ENCODE assay signal across 1 cellular context in genomic region chr17:76506408-76507328, GRCh38.
TF ChIP-seq lines count a peak whose summit lies in the region.

No MANE protein-coding gene starts in this region.

TF ChIP-seq in K562, 482 proteins besides CTCF, POLR2A, EP300 and RAD21 (continued from another document and continues in another):
- TF ChIP-seq, protein P1, sequence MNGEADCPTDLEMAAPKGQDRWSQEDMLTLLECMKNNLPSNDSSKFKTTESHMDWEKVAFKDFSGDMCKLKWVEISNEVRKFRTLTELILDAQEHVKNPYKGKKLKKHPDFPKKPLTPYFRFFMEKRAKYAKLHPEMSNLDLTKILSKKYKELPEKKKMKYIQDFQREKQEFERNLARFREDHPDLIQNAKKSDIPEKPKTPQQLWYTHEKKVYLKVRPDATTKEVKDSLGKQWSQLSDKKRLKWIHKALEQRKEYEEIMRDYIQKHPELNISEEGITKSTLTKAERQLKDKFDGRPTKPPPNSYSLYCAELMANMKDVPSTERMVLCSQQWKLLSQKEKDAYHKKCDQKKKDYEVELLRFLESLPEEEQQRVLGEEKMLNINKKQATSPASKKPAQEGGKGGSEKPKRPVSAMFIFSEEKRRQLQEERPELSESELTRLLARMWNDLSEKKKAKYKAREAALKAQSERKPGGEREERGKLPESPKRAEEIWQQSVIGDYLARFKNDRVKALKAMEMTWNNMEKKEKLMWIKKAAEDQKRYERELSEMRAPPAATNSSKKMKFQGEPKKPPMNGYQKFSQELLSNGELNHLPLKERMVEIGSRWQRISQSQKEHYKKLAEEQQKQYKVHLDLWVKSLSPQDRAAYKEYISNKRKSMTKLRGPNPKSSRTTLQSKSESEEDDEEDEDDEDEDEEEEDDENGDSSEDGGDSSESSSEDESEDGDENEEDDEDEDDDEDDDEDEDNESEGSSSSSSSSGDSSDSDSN (IDR thresholded peaks at IDR 0.05; ENCODE audit: borderline replicate concordance in 1 of 2, low read depth in 2 of 2, low read length in 2 of 2), result no peak
- TF ChIP-seq ARHGAP35 (IDR thresholded peaks at IDR 0.05; ENCODE audit: partially characterized antibody) (no peak), ZNF23 (CRISPR knock-in tag; IDR thresholded peaks at IDR 0.05) (no peak), PCBP1 (IDR thresholded peaks at IDR 0.05; ENCODE audit: low read depth, low read length, poor library complexity, severe bottlenecking) (no peak), ZNF778 (CRISPR knock-in tag; IDR thresholded peaks at IDR 0.05) (no peak), ZNF140 (CRISPR knock-in tag; IDR thresholded peaks at IDR 0.05) (no peak), MCM2 (IDR thresholded peaks at IDR 0.05; ENCODE audit: low read depth) (no peak), ATF1 (CRISPR knock-in tag; IDR thresholded peaks at IDR 0.05) (no peak), ATF1 (tag; IDR thresholded peaks at IDR 0.05) (peak; percentile 36; the same call in 1 of the 2 replicates), LEF1 (IDR thresholded peaks at IDR 0.05) (no peak), TSHZ1 (CRISPR knock-in tag; IDR thresholded peaks at IDR 0.05) (no peak), NR0B1 (IDR thresholded peaks at IDR 0.05; ENCODE audit: partially characterized antibody) (no peak), FOXJ2 (tag; IDR thresholded peaks at IDR 0.05) (no peak), ZNF347 (CRISPR knock-in tag; IDR thresholded peaks at IDR 0.05; ENCODE audit: low read depth) (no peak), TFAP4 (CRISPR knock-in tag; IDR thresholded peaks at IDR 0.05; ENCODE audit: borderline replicate concordance) (peak; percentile 64; the same call in 1 of the 2 replicates), EGR1 (conservative IDR thresholded peaks at IDR 0.05) (no peak), SP1 (CRISPR knock-in tag; IDR thresholded peaks at IDR 0.05) (no peak), ELF1 (tag; IDR thresholded peaks at IDR 0.05) (no peak), CEBPZ (IDR thresholded peaks at IDR 0.05; ENCODE audit: borderline replicate concordance, low read depth, low read length) (no peak), ZBTB5 (IDR thresholded peaks at IDR 0.05) (no peak), PHF21A (IDR thresholded peaks at IDR 0.05; ENCODE audit: borderline replicate concordance, low read depth) (no peak), SMAD3 (CRISPR knock-in tag; conservative IDR thresholded peaks at IDR 0.05) (no peak), ZNF224 (CRISPR knock-in tag; IDR thresholded peaks at IDR 0.05) (no peak), BMI1 (IDR thresholded peaks at IDR 0.05; ENCODE audit: low read length) (no peak), ZBTB1 (CRISPR knock-in tag; IDR thresholded peaks at IDR 0.05; ENCODE audit: borderline replicate concordance, low read depth) (no peak), ZMIZ1 (IDR thresholded peaks at IDR 0.05; ENCODE audit: low read depth in 2 of 2, low read length in 2 of 2) (no peak), CHCHD3 (CRISPR knock-in tag; IDR thresholded peaks at IDR 0.05) (no peak), NEUROD1 (IDR thresholded peaks at IDR 0.05; ENCODE audit: borderline replicate concordance, low read depth, low read length, partially characterized antibody) (peak; percentile 50), KLF1 (tag; IDR thresholded peaks at IDR 0.05) (no peak), ZNF695 (CRISPR knock-in tag; IDR thresholded peaks at IDR 0.05) (no peak), CCAR2 (IDR thresholded peaks at IDR 0.05; ENCODE audit: low read depth, low read length) (no peak), LCOR (CRISPR knock-in tag; IDR thresholded peaks at IDR 0.05) (no peak), NFYB (IDR thresholded peaks at IDR 0.05; ENCODE audit: extremely low read depth, insufficient read length) (no peak), ZFX (CRISPR knock-in tag; IDR thresholded peaks at IDR 0.05) (0 out of 2 replicates have a peak, but pooled peaks have one; percentile 15), TAL1 (IDR thresholded peaks at IDR 0.05) (no peak), RFX1 (IDR thresholded peaks at IDR 0.05) (no peak), NRF1 (conservative IDR thresholded peaks at IDR 0.05 in 1 of 2, IDR thresholded peaks at IDR 0.05 in 1 of 2) (no peak), EWSR1 (IDR thresholded peaks at IDR 0.05; ENCODE audit: borderline replicate concordance, low read depth, partially characterized antibody) (no peak)
- TF ChIP-seq, protein P2, sequence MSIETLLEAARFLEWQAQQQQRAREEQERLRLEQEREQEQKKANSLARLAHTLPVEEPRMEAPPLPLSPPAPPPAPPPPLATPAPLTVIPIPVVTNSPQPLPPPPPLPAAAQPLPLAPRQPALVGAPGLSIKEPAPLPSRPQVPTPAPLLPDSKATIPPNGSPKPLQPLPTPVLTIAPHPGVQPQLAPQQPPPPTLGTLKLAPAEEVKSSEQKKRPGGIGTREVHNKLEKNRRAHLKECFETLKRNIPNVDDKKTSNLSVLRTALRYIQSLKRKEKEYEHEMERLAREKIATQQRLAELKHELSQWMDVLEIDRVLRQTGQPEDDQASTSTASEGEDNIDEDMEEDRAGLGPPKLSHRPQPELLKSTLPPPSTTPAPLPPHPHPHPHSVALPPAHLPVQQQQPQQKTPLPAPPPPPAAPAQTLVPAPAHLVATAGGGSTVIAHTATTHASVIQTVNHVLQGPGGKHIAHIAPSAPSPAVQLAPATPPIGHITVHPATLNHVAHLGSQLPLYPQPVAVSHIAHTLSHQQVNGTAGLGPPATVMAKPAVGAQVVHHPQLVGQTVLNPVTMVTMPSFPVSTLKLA (conservative IDR thresholded peaks at IDR 0.05), result peak; percentile 91 to 94
- TF ChIP-seq, protein P3, sequence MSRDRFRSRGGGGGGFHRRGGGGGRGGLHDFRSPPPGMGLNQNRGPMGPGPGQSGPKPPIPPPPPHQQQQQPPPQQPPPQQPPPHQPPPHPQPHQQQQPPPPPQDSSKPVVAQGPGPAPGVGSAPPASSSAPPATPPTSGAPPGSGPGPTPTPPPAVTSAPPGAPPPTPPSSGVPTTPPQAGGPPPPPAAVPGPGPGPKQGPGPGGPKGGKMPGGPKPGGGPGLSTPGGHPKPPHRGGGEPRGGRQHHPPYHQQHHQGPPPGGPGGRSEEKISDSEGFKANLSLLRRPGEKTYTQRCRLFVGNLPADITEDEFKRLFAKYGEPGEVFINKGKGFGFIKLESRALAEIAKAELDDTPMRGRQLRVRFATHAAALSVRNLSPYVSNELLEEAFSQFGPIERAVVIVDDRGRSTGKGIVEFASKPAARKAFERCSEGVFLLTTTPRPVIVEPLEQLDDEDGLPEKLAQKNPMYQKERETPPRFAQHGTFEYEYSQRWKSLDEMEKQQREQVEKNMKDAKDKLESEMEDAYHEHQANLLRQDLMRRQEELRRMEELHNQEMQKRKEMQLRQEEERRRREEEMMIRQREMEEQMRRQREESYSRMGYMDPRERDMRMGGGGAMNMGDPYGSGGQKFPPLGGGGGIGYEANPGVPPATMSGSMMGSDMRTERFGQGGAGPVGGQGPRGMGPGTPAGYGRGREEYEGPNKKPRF (IDR thresholded peaks at IDR 0.05; ENCODE audit: low read depth, low read length), result no peak
